In the genomic region with DNA sequence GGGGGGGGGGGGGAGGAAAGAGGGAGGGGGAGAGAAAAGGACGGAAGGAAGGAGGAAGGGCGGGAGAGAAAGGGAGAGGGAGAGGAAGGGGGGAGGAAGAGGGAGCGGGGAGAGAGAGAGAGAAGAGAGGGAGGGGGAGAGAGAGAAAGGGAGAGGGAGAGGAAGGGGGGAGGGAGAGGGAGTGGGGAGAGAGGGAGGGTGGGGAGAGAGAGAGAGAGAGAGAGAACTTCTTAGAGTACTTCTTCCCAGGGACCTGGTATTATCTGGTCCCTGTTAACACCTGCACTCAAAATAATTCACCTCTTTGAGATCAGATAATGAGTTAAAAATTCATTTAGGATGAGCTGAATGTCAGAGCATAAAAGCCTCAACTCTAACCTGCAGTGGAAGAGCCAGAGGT, we compare ENCODE assay signal across 7 cellular contexts. TPM values are rescaled to one million over a fixed set of nuclear protein-coding genes. Genes with fewer than 3 reads are reported as not detected.
DNase-seq lines count a peak whose midpoint lies in the region; ATAC-seq and TF ChIP-seq lines count a peak whose summit lies in the region.

No MANE protein-coding gene starts in this region.

- peak overlapping the region; percentile 92 for H3K9ac ChIP-seq in iPS-18a (ENCODE audit: low read length)

- no peaks in the 10 kb centered on the region for H3K9me3 ChIP-seq in iPS-18a (ENCODE audit: control insufficient read depth, low read depth, low read length)

- peak overlapping the region; percentile 99 for H3K4me3 ChIP-seq in iPS-18a (ENCODE audit: low read length)

- peaks cover 27% of the 10 kb centered on the region for H3K36me3 ChIP-seq in iPS-18a (ENCODE audit: control insufficient read depth, low read depth, low read length)

- ATAC-seq in stimulated activated memory B cell treated with anti-CD40 and anti-IgM and Interleukin-4, amounts not matched to agents 10 μg/mL and 1 μg/mL and 100 μg/mL, for 72 hours, result no peak
- no peak for ATAC-seq in GM19467 (IDR thresholded peaks at IDR 0.05; ENCODE audit: unreplicated experiment)

- intact Hi-C loops in activated T-helper 2 cell treated with anti-CD3 and anti-CD28 coated beads, Interferon-gamma antibody, Interleukin-2, Interleukin-4, amounts not matched to agents 10 μg/mL and 5 μg/mL and 100 μg/mL, durations not matched to agents 14 hours and 24 hours and 36 hours (cut with micrococcal nuclease), result loop anchor here (5.0 kb wide), 4 partner anchors 203 to 1358 kb away; a partner anchor contains a TSS

- peaks cover 13% of the 10 kb centered on the region for H3K36me3 Mint-ChIP-seq in HFFc6 (ENCODE audit: low read depth)
- H3K36me3 Mint-ChIP-seq in activated T-helper 2 cell treated with anti-CD3 and anti-CD28 coated beads, Interferon-gamma antibody, Interleukin-2, Interleukin-4, amounts not matched to agents 10 μg/mL and 5 μg/mL and 100 μg/mL, durations not matched to agents 14 hours and 24 hours and 36 hours (ENCODE audit: low read depth), result peaks cover 36% of the 10 kb centered on the region
- H3K36me3 Mint-ChIP-seq in stimulated activated memory B cell treated with anti-CD40 and anti-IgM and Interleukin-4, amounts not matched to agents 10 μg/mL and 1 μg/mL and 100 μg/mL, for 72 hours, result peaks cover 13% of the 10 kb centered on the region

- peaks cover 16% of the 10 kb centered on the region for H3K4me1 Mint-ChIP-seq in HFFc6 (ENCODE audit: low read depth)
- peaks cover 14% of the 10 kb centered on the region for H3K4me1 Mint-ChIP-seq in activated T-helper 2 cell treated with anti-CD3 and anti-CD28 coated beads, Interferon-gamma antibody, Interleukin-2, Interleukin-4, amounts not matched to agents 10 μg/mL and 5 μg/mL and 100 μg/mL, durations not matched to agents 14 hours and 24 hours and 36 hours (ENCODE audit: low read depth)
- peaks cover 36% of the 10 kb centered on the region for H3K4me1 Mint-ChIP-seq in stimulated activated memory B cell treated with anti-CD40 and anti-IgM and Interleukin-4, amounts not matched to agents 10 μg/mL and 1 μg/mL and 100 μg/mL, for 72 hours

- H3K27me3 Mint-ChIP-seq in HFFc6 (ENCODE audit: insufficient read depth), result peaks cover 6% of the 10 kb centered on the region
- peaks cover 3% of the 10 kb centered on the region for H3K27me3 Mint-ChIP-seq in activated T-helper 2 cell treated with anti-CD3 and anti-CD28 coated beads, Interferon-gamma antibody, Interleukin-2, Interleukin-4, amounts not matched to agents 10 μg/mL and 5 μg/mL and 100 μg/mL, durations not matched to agents 14 hours and 24 hours and 36 hours (ENCODE audit: low read depth)
- H3K27me3 Mint-ChIP-seq in stimulated activated memory B cell treated with anti-CD40 and anti-IgM and Interleukin-4, amounts not matched to agents 10 μg/mL and 1 μg/mL and 100 μg/mL, for 72 hours, result peaks cover 14% of the 10 kb centered on the region

- no peaks in the 10 kb centered on the region for H3K27me3 ChIP-seq in iPS-18a (ENCODE audit: control insufficient read depth, insufficient read depth, low read length)

- no peak overlapping the region for H3K27ac ChIP-seq in iPS-18a (ENCODE audit: low read length)

- no peak for DNase-seq in HFFc6
- DNase-seq in activated T-helper 2 cell treated with anti-CD3 and anti-CD28 coated beads, Interferon-gamma antibody, Interleukin-2, Interleukin-4, amounts not matched to agents 10 μg/mL and 5 μg/mL and 100 μg/mL, durations not matched to agents 14 hours and 24 hours and 36 hours (ENCODE audit: low spot score), result no peak
- no peak for DNase-seq in central memory CD4-positive, alpha-beta T cell
- DNase-seq in hippocampal formation (lab: John Stamatoyannopoulos, UW), result no peak

- H3K9me3 Mint-ChIP-seq in HFFc6, result no peaks in the 10 kb centered on the region
- no peaks in the 10 kb centered on the region for H3K9me3 Mint-ChIP-seq in activated T-helper 2 cell treated with anti-CD3 and anti-CD28 coated beads, Interferon-gamma antibody, Interleukin-2, Interleukin-4, amounts not matched to agents 10 μg/mL and 5 μg/mL and 100 μg/mL, durations not matched to agents 14 hours and 24 hours and 36 hours
- H3K9me3 Mint-ChIP-seq in stimulated activated memory B cell treated with anti-CD40 and anti-IgM and Interleukin-4, amounts not matched to agents 10 μg/mL and 1 μg/mL and 100 μg/mL, for 72 hours, result no peaks in the 10 kb centered on the region

- peak overlapping the region; percentile 98 for H3K27ac Mint-ChIP-seq in HFFc6
- peak overlapping the region; percentile 89 for H3K27ac Mint-ChIP-seq in activated T-helper 2 cell treated with anti-CD3 and anti-CD28 coated beads, Interferon-gamma antibody, Interleukin-2, Interleukin-4, amounts not matched to agents 10 μg/mL and 5 μg/mL and 100 μg/mL, durations not matched to agents 14 hours and 24 hours and 36 hours
- peak overlapping the region; percentile 86 for H3K27ac Mint-ChIP-seq in stimulated activated memory B cell treated with anti-CD40 and anti-IgM and Interleukin-4, amounts not matched to agents 10 μg/mL and 1 μg/mL and 100 μg/mL, for 72 hours

- no peaks in the 10 kb centered on the region for H3K4me1 ChIP-seq in iPS-18a (ENCODE audit: control insufficient read depth, low read depth, low read length)

- peak overlapping the region; percentile 97 for H3K4me3 Mint-ChIP-seq in HFFc6
- H3K4me3 Mint-ChIP-seq in activated T-helper 2 cell treated with anti-CD3 and anti-CD28 coated beads, Interferon-gamma antibody, Interleukin-2, Interleukin-4, amounts not matched to agents 10 μg/mL and 5 μg/mL and 100 μg/mL, durations not matched to agents 14 hours and 24 hours and 36 hours (ENCODE audit: low read depth), result peak overlapping the region; percentile 93
- H3K4me3 Mint-ChIP-seq in stimulated activated memory B cell treated with anti-CD40 and anti-IgM and Interleukin-4, amounts not matched to agents 10 μg/mL and 1 μg/mL and 100 μg/mL, for 72 hours, result peak overlapping the region; percentile 85

- no peak for TF ChIP-seq CTCF in HFFc6 (IDR thresholded peaks at IDR 0.05)

RNA-seq across cellular contexts. Expression of a gene that starts 1.1 kb away (rescaled TPM):
- total RNA-seq in HFFc6 (2021; fragmentation: NEBNext Ultra II Directional; extraction: Animal tissue kit (Norgen Biotek cat#: 25700)), result 100 to 1,000 TPM; 240 to 278 (median 274) TPM
- total RNA-seq in activated T-helper 2 cell treated with anti-CD3 and anti-CD28 coated beads, Interferon-gamma antibody, Interleukin-2, Interleukin-4, amounts not matched to agents 10 μg/mL and 5 μg/mL and 100 μg/mL, durations not matched to agents 14 hours and 24 hours and 36 hours, result 133 and 136 TPM in 2 replicates

RNA-seq across cellular contexts. Expression of a gene that starts 27.1 kb away (rescaled TPM):
- total RNA-seq in HFFc6 (2021; fragmentation: NEBNext Ultra II Directional; extraction: Animal tissue kit (Norgen Biotek cat#: 25700)), result under 1 TPM in 2 of 6 experiments, not detected in 4; 0.21 to 0.41 TPM
- 0.98 and 2.1 TPM in 2 replicates for total RNA-seq in activated T-helper 2 cell treated with anti-CD3 and anti-CD28 coated beads, Interferon-gamma antibody, Interleukin-2, Interleukin-4, amounts not matched to agents 10 μg/mL and 5 μg/mL and 100 μg/mL, durations not matched to agents 14 hours and 24 hours and 36 hours
